ENCODE assay signal across 18 cellular contexts in genomic region chr11:35214181-35214770, GRCh38.
DNase-seq lines count a peak whose midpoint lies in the region; ATAC-seq, FAIRE-seq and TF ChIP-seq lines count a peak whose summit lies in the region.
"Had no signal": no experiment of that assay in that cellular context is flagged by ENCODE, and none has a peak within 500 bp of the region (broad histone marks: within the 10 kb centered on the region; RNA-seq: fewer than 3 reads in every experiment).

No MANE protein-coding gene starts in this region.

- H3K36me3 Mint-ChIP-seq in activated T-cell treated with anti-CD3 and anti-CD28 coated beads, Interleukin-2, amount 50 U/mL, for 4 hours (ENCODE audit: insufficient read depth): peaks cover 77% of the 10 kb centered on the region
- peaks cover 84% of the 10 kb centered on the region for H3K36me3 Mint-ChIP-seq in activated CD4-positive, alpha-beta memory T cell treated with anti-CD3 and anti-CD28 coated beads for 36 hours

- FAIRE-seq in pancreas (lab: Jason Lieb, UNC): no peak
- FAIRE-seq: islet of Langerhans had no signal

- no peak overlapping the region for H3K9ac ChIP-seq in subcutaneous abdominal adipose tissue (ENCODE audit: low read length in 5 of 5)

- H3K9me3 ChIP-seq in subcutaneous abdominal adipose tissue (ENCODE audit: control insufficient read depth in 5 of 5, low read length in 5 of 5) (peaks cover 0 to 8% (median 4%) of the 10 kb centered on the region in 5 donors), pancreas (no peaks in the 10 kb centered on the region)
- H3K9me3 ChIP-seq: colonic mucosa, right lobe of liver, transverse colon had no signal

- DNase-seq in activated T-cell treated with anti-CD3 and anti-CD28 coated beads, Interleukin-2, amount 50 U/mL, for 4 hours: no peak
- DNase-seq in activated T-cell treated with anti-CD3 and anti-CD28 coated beads, Interleukin-2, amount 50 U/mL, for 48 hours: no peak
- DNase-seq in activated CD4-positive, alpha-beta memory T cell treated with anti-CD3 and anti-CD28 coated beads for 36 hours: no peak
- DNase-seq in fibroblast of villous mesenchyme (ENCODE audit: low read depth): peak; percentile 28
- no peak for DNase-seq in activated CD4-positive, alpha-beta T cell treated with anti-CD3 and anti-CD28 coated beads for 48 hours
- DNase-seq in pancreas: no peak
- DNase-seq: activated gamma-delta T cell treated with Interleukin-2 at 50 U/mL for 16 hours, colonic mucosa, DMS53, foreskin melanocyte, NCI-H146, NCI-H524, right lobe of liver, transverse colon had no signal

- TF ChIP-seq CTCF in fibroblast of villous mesenchyme (IDR thresholded peaks at IDR 0.05; ENCODE audit: insufficient read depth, low read depth, low read length) (no peak), pancreas (IDR thresholded peaks at IDR 0.05) (no peak)

- POLR2A ChIA-PET in activated CD4-positive, alpha-beta memory T cell treated with anti-CD3 and anti-CD28 coated beads for 36 hours (lab: Charles Lee): interaction anchor here (0.6 kb wide), 2 partner anchors 134 to 181 kb away, joined by 4 read pairs; no protein-coding TSS in a partner anchor

- CTCF ChIA-PET in activated CD4-positive, alpha-beta memory T cell treated with anti-CD3 and anti-CD28 coated beads for 36 hours (lab: Charles Lee): interaction anchor here (0.6 to 1.1 kb wide), 5 partner anchors 10 to 288 kb away, joined by 3 to 4 read pairs (median 3); no protein-coding TSS in a partner anchor

- intact Hi-C loops in activated CD4-positive, alpha-beta memory T cell treated with anti-CD3 and anti-CD28 coated beads for 36 hours (cut with micrococcal nuclease): loop anchor here (1.0 to 2.0 kb wide), 5 partner anchors 22 to 68 kb away; no protein-coding TSS in a partner anchor
- intact Hi-C loops in pancreas (cut with DNase I): no loop called here

- H3K4me3 ChIP-seq in fibroblast of villous mesenchyme (ENCODE audit: low read depth, low read length) (no peak overlapping the region), subcutaneous abdominal adipose tissue (ENCODE audit: low read depth in 1 of 5, low read length in 5 of 5) (no peak overlapping the region), pancreas (no peak overlapping the region)
- H3K4me3 ChIP-seq: colonic mucosa, right lobe of liver, transverse colon had no signal

- H3K27me3 Mint-ChIP-seq in activated T-cell treated with anti-CD3 and anti-CD28 coated beads, Interleukin-2, amount 50 U/mL, for 4 hours (ENCODE audit: low read depth): no peaks in the 10 kb centered on the region
- H3K27me3 Mint-ChIP-seq in activated CD4-positive, alpha-beta memory T cell treated with anti-CD3 and anti-CD28 coated beads for 36 hours: no peaks in the 10 kb centered on the region

- H3K4me1 ChIP-seq in subcutaneous abdominal adipose tissue (ENCODE audit: control insufficient read depth in 5 of 5, insufficient read depth in 5 of 5, low read length in 5 of 5): peaks cover 0 to 34% (median 18%) of the 10 kb centered on the region in 5 donors
- H3K4me1 ChIP-seq in pancreas: peaks cover 0 to 23% (median 19%) of the 10 kb centered on the region in 3 donors
- H3K4me1 ChIP-seq: colonic mucosa had no signal

- H3K27ac Mint-ChIP-seq in activated CD4-positive, alpha-beta memory T cell treated with anti-CD3 and anti-CD28 coated beads for 36 hours: peak overlapping the region; percentile 81

- no peaks in the 10 kb centered on the region for H3K27me3 ChIP-seq in subcutaneous abdominal adipose tissue (ENCODE audit: control insufficient read depth in 5 of 5, insufficient read depth in 4 of 5, low read length in 5 of 5)
- H3K27me3 ChIP-seq in pancreas: no peaks in the 10 kb centered on the region
- H3K27me3 ChIP-seq: colonic mucosa, right lobe of liver, transverse colon had no signal

- peaks cover 68% of the 10 kb centered on the region for H3K4me1 Mint-ChIP-seq in activated T-cell treated with anti-CD3 and anti-CD28 coated beads, Interleukin-2, amount 50 U/mL, for 4 hours (ENCODE audit: low read depth)
- H3K4me1 Mint-ChIP-seq in activated CD4-positive, alpha-beta memory T cell treated with anti-CD3 and anti-CD28 coated beads for 36 hours (ENCODE audit: low read depth): peaks cover 74% of the 10 kb centered on the region

- H3K27ac ChIP-seq in subcutaneous abdominal adipose tissue (ENCODE audit: low read depth, low read length) (peak overlapping the region; percentile 49), pancreas (no peak overlapping the region)
- H3K27ac ChIP-seq: colonic mucosa, right lobe of liver, transverse colon had no signal

- H3K36me3 ChIP-seq in subcutaneous abdominal adipose tissue (ENCODE audit: control insufficient read depth in 5 of 5, insufficient read depth in 5 of 5, low read length in 5 of 5) (peaks cover 4 to 44% (median 24%) of the 10 kb centered on the region in 5 donors), pancreas (peaks cover 0 to 11% (median 3%) of the 10 kb centered on the region in 3 donors)
- H3K36me3 ChIP-seq: colonic mucosa, right lobe of liver had no signal

- WGBS in pancreas, 2 donors: 88 to 91% methylated on average over 2 of the region's 2 CpGs

- peak overlapping the region; percentile 11 for H3K4me3 Mint-ChIP-seq in activated T-cell treated with anti-CD3 and anti-CD28 coated beads, Interleukin-2, amount 50 U/mL, for 4 hours
- H3K4me3 Mint-ChIP-seq in activated CD4-positive, alpha-beta memory T cell treated with anti-CD3 and anti-CD28 coated beads for 36 hours: no peak overlapping the region

- peaks cover 6% of the 10 kb centered on the region for H3K9me3 Mint-ChIP-seq in activated T-cell treated with anti-CD3 and anti-CD28 coated beads, Interleukin-2, amount 50 U/mL, for 4 hours
- H3K9me3 Mint-ChIP-seq in activated CD4-positive, alpha-beta memory T cell treated with anti-CD3 and anti-CD28 coated beads for 36 hours: peaks cover 15% of the 10 kb centered on the region

- no peak for ATAC-seq in activated T-cell treated with anti-CD3 and anti-CD28 coated beads, Interleukin-2, amount 50 U/mL, for 4 hours
- ATAC-seq in HG03354 (IDR thresholded peaks at IDR 0.05; ENCODE audit: poor library complexity, severe bottlenecking, unreplicated experiment) (no peak), pancreas (no peak)
- ATAC-seq: Right ventricle myocardium inferior had no signal
